8 cellular contexts compared by ENCODE assay signal in genomic region chr3:133573629-133574194, GRCh38. TPM values are rescaled to one million over a fixed set of nuclear protein-coding genes. Genes with fewer than 3 reads are reported as not detected.
A peak's percentile ranks its signal among the peaks of the same experiment; 100 is the strongest.
DNase-seq lines count a peak whose midpoint lies in the region; ATAC-seq and TF ChIP-seq lines count a peak whose summit lies in the region.

A gene with protein sequence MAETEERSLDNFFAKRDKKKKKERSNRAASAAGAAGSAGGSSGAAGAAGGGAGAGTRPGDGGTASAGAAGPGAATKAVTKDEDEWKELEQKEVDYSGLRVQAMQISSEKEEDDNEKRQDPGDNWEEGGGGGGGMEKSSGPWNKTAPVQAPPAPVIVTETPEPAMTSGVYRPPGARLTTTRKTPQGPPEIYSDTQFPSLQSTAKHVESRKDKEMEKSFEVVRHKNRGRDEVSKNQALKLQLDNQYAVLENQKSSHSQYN (plus strand): TSS chr3:133573686. CDS start chr3:133574045, 359 bp downstream.

- DNase-seq in SK-MEL-5 (ENCODE audit: low read depth, low spot score) (no peak), fibroblast of pulmonary artery (ENCODE audit: low read depth) (no peak), occipital lobe (lab: John Stamatoyannopoulos, UW) (no peak), NCI-H510A treated with DMSO at 0.1 percent for 48 hours (lab: John Stamatoyannopoulos, UW) (no peak), erythroblast (lab: John Stamatoyannopoulos, UW) (no peak), KG1 (lab: John Stamatoyannopoulos, UW) (no peak)

- peak; percentile 10 for ATAC-seq in HG02870 (IDR thresholded peaks at IDR 0.05; ENCODE audit: unreplicated experiment)

- no peak for TF ChIP-seq CTCF in fibroblast of pulmonary artery (IDR thresholded peaks at IDR 0.05; ENCODE audit: low read length, missing control alignments)

- TF ChIP-seq POLR2A in GM18951 (IDR thresholded peaks at IDR 0.05; ENCODE audit: extremely low read depth, insufficient read depth, insufficient read length), result peak; percentile 85
- TF ChIP-seq POLR2A in erythroblast (IDR thresholded peaks at IDR 0.05; ENCODE audit: low read length), result no peak

- H3K4me3 ChIP-seq in fibroblast of pulmonary artery (replicated peaks; ENCODE audit: low read depth, low read length), result peak within 1 kb of the TSS; percentile 84

- in situ Hi-C loops in GM18951 (cut with MboI; ENCODE audit: low sequenced_read_pairs, unreplicated experiment), result loop anchor here (10.0 kb wide), 1 partner anchor 119 kb away; no protein-coding TSS in a partner anchor
- in situ Hi-C loops in SK-MEL-5 (cut with HindIII; ENCODE audit: low pct_unique_long_range_greater_than_20kb, low sequenced_read_pairs), result no loop called here

RNA-seq across cellular contexts. Expression of the gene that starts here (rescaled TPM):
- total RNA-seq in SK-MEL-5 (2014; rRNA removed; shearing (Covaris generic)), result 131 and 133 TPM in 2 replicates
- 109 and 125 TPM in 2 replicates for polyA plus RNA-seq in SK-MEL-5 (2015; cell fraction: cytosol; rRNA removed)
- polyA plus RNA-seq in SK-MEL-5 (2015; cell fraction: nucleus; rRNA removed), result 47.9 and 56.8 TPM in 2 replicates
- total RNA-seq in occipital lobe, result 117 TPM
